Comparison of ENCODE assay signal across 1 cellular context in genomic region chr14:63483315-63483714, GRCh38.
TF ChIP-seq lines count a peak whose summit lies in the region.

No MANE protein-coding gene starts in this region.

TF ChIP-seq in WTC11, 78 proteins besides CTCF, POLR2A, EP300 and RAD21 (continued from another document):
- TF ChIP-seq, protein P1, sequence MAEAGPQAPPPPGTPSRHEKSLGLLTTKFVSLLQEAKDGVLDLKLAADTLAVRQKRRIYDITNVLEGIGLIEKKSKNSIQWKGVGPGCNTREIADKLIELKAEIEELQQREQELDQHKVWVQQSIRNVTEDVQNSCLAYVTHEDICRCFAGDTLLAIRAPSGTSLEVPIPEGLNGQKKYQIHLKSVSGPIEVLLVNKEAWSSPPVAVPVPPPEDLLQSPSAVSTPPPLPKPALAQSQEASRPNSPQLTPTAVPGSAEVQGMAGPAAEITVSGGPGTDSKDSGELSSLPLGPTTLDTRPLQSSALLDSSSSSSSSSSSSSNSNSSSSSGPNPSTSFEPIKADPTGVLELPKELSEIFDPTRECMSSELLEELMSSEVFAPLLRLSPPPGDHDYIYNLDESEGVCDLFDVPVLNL (CRISPR knock-in tag; IDR thresholded peaks at IDR 0.05; ENCODE audit: borderline replicate concordance, low read depth), result no peak
- no peak for TF ChIP-seq IRF1 (CRISPR knock-in tag; IDR thresholded peaks at IDR 0.05)
- no peak for TF ChIP-seq ZSCAN18 (CRISPR knock-in tag; IDR thresholded peaks at IDR 0.05)
- TF ChIP-seq, protein P2, sequence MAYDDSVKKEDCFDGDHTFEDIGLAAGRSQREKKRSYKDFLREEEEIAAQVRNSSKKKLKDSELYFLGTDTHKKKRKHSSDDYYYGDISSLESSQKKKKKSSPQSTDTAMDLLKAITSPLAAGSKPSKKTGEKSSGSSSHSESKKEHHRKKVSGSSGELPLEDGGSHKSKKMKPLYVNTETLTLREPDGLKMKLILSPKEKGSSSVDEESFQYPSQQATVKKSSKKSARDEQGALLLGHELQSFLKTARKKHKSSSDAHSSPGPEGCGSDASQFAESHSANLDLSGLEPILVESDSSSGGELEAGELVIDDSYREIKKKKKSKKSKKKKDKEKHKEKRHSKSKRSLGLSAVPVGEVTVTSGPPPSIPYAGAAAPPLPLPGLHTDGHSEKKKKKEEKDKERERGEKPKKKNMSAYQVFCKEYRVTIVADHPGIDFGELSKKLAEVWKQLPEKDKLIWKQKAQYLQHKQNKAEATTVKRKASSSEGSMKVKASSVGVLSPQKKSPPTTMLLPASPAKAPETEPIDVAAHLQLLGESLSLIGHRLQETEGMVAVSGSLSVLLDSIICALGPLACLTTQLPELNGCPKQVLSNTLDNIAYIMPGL (CRISPR knock-in tag; IDR thresholded peaks at IDR 0.05), result no peak
- no peak for TF ChIP-seq IRF2 (CRISPR knock-in tag; IDR thresholded peaks at IDR 0.05; ENCODE audit: borderline replicate concordance, low read depth)
- TF ChIP-seq NFATC4 (CRISPR knock-in tag; IDR thresholded peaks at IDR 0.05), result no peak
- TF ChIP-seq, protein P3, sequence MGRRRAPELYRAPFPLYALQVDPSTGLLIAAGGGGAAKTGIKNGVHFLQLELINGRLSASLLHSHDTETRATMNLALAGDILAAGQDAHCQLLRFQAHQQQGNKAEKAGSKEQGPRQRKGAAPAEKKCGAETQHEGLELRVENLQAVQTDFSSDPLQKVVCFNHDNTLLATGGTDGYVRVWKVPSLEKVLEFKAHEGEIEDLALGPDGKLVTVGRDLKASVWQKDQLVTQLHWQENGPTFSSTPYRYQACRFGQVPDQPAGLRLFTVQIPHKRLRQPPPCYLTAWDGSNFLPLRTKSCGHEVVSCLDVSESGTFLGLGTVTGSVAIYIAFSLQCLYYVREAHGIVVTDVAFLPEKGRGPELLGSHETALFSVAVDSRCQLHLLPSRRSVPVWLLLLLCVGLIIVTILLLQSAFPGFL (CRISPR knock-in tag; IDR thresholded peaks at IDR 0.05; ENCODE audit: borderline replicate concordance), result no peak
- no peak for TF ChIP-seq PRRX2 (CRISPR knock-in tag; IDR thresholded peaks at IDR 0.05)
- TF ChIP-seq, protein P4, sequence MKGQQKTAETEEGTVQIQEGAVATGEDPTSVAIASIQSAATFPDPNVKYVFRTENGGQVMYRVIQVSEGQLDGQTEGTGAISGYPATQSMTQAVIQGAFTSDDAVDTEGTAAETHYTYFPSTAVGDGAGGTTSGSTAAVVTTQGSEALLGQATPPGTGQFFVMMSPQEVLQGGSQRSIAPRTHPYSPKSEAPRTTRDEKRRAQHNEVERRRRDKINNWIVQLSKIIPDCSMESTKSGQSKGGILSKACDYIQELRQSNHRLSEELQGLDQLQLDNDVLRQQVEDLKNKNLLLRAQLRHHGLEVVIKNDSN (CRISPR knock-in tag; IDR thresholded peaks at IDR 0.05), result no peak
- TF ChIP-seq NR3C1 (CRISPR knock-in tag; conservative IDR thresholded peaks at IDR 0.05; ENCODE audit: low read depth), result no peak
- TF ChIP-seq ERG (CRISPR knock-in tag; IDR thresholded peaks at IDR 0.05), result no peak
TF ChIP-seq in WTC11: peak in this region for 0.
